14 cellular contexts compared by ENCODE assay signal in the genomic region with DNA sequence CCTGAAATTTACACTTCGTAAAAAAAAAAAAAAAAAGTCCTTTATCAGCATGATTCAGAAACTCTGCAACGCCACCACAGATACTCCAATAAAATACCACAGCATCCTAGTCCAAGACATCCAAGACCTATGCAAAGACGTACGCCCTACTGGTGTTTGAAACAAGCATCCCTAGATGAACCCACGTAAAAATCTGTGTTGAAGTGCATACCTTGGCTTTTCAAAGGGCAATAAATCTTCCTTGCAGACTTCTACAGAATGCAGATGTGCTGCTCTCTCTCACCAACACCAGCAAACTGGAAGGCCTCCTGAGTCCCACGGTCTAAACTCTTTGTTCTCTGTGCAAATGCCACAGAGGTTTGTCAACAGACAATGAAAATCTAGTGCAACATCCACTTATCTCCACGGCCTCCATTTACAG. TPM values are rescaled to one million over a fixed set of nuclear protein-coding genes. Genes with fewer than 3 reads are reported as not detected.
DNase-seq lines count a peak whose midpoint lies in the region; ATAC-seq and TF ChIP-seq lines count a peak whose summit lies in the region.
"Had no signal": no experiment of that assay in that cellular context is flagged by ENCODE, and none has a peak within 500 bp of the region (broad histone marks: within the 10 kb centered on the region; RNA-seq: fewer than 3 reads in every experiment).

No MANE protein-coding gene starts in this region.

- TF ChIP-seq EP300 in transverse colon (IDR thresholded peaks at IDR 0.05; ENCODE audit: low read depth), result no peak

- no peaks in the 10 kb centered on the region for H3K27me3 ChIP-seq in transverse colon
- H3K27me3 ChIP-seq: ovary had no signal

- no peak for TF ChIP-seq POLR2A in transverse colon (IDR thresholded peaks at IDR 0.05)

- WGBS in transverse colon (ENCODE audit: low coverage in 1 of 2), 2 donors, result 33 to 41% methylated on average over 4 to 7 of the region's 7 CpGs

- peak; percentile 9 for DNase-seq in NCI-H2029 (lab: John Stamatoyannopoulos, UW)
- DNase-seq in NCI-H2029 treated with DMSO at 0.1 percent for 48 hours (lab: John Stamatoyannopoulos, UW), result no peak
- DNase-seq in NCI-H774 (lab: John Stamatoyannopoulos, UW), result peak; percentile 30
- DNase-seq in fibroblast of pulmonary artery (ENCODE audit: low read depth), result peak; percentile 74
- DNase-seq in transverse colon, result no peak
- DNase-seq in NCI-H2171 (lab: John Stamatoyannopoulos, UW), result no peak
- DNase-seq: anterior cingulate cortex; erythroblast; NCI-H446; ovary; stimulated activated CD4-positive, alpha-beta T cell treated with anti-CD3 and anti-CD28 coated beads, Interleukin-2, amount 100 ng/mL, for 48 hours; T-helper 1 cell had no signal

- TF ChIP-seq CTCF in fibroblast of pulmonary artery (IDR thresholded peaks at IDR 0.05; ENCODE audit: low read length, missing control alignments) (no peak), transverse colon (IDR thresholded peaks at IDR 0.05) (no peak)

- peak overlapping the region; percentile 21 to 92 (median 84) for H3K27ac ChIP-seq in transverse colon

- no peak for ATAC-seq in HG03175 (IDR thresholded peaks at IDR 0.05; ENCODE audit: unreplicated experiment)
- ATAC-seq in HG02884 (IDR thresholded peaks at IDR 0.05; ENCODE audit: unreplicated experiment), result no peak

- in situ Hi-C loops in transverse colon (cut with MboI; ENCODE audit: low pct_ligation_motif_present in 1 of 4, low pct_unique_long_range_greater_than_20kb in 1 of 4, low sequenced_read_pairs in 3 of 4), result no loop called here

- intact Hi-C loops in transverse colon (cut with DNase I; ENCODE audit: low total_unique reads), result no loop called here

- no peaks in the 10 kb centered on the region for H3K9me3 ChIP-seq in transverse colon
- H3K9me3 ChIP-seq: ovary had no signal

- H3K4me1 ChIP-seq in transverse colon, result peaks cover 12 to 53% (median 29%) of the 10 kb centered on the region in 4 donors

- no peak overlapping the region for H3K4me3 ChIP-seq in fibroblast of pulmonary artery (replicated peaks; ENCODE audit: low read depth, low read length)
- no peak overlapping the region for H3K4me3 ChIP-seq in transverse colon
- H3K4me3 ChIP-seq: ovary had no signal

- H3K36me3 ChIP-seq in transverse colon, result no peaks in the 10 kb centered on the region
- H3K36me3 ChIP-seq: ovary had no signal

RNA-seq across cellular contexts. Expression of a gene that starts 38.8 kb away (rescaled TPM):
- 100 to 1,000 TPM in 1 of 4 donors, 10 to 100 TPM in 3; 51.6 to 190 (median 72.9) TPM for total RNA-seq in transverse colon

Comparison
In these comparisons a context has a peak if more than half of its experiments do, and no peak if none do; other contexts are left out.
1. DNase-seq: peak in NCI-H2029 (single experiment), NCI-H774 (single experiment) and fibroblast of pulmonary artery (single experiment); none in NCI-H2029 treated with DMSO at 0.1 percent for 48 hours (single experiment), transverse colon (single experiment) and NCI-H2171 (single experiment).